Comparison of ENCODE assay signal across 17 cellular contexts in the genomic region with DNA sequence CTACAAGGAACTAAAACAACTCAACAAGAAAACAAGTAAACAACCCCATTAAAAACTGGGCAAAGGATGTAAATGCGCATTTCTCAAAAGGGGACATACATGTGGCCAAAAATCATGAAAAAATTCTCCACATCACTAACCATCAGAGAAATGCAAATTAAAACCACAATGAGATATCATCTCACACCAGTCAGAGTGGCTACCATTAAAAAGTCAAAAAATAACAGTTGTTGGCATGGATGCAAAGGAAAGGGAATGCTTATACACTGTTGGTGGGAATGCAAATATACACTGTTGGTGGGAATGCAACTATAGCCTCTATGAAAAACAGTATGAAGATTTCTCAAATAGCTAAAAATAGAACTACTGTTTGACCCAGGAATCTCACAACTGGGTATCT.
DNase-seq lines count a peak whose midpoint lies in the region; ATAC-seq, FAIRE-seq and TF ChIP-seq lines count a peak whose summit lies in the region.
"Had no signal": no experiment of that assay in that cellular context is flagged by ENCODE, and none has a peak within 500 bp of the region (broad histone marks: within the 10 kb centered on the region; RNA-seq: fewer than 3 reads in every experiment).

No MANE protein-coding gene starts in this region.

- DNase-seq in GM19239 (ENCODE audit: insufficient read length, low spot score), result no peak
- DNase-seq in NCI-H526 (lab: John Stamatoyannopoulos, UW), result peak; percentile 91 to 97
- no peak for DNase-seq in GM12878 (ENCODE audit: low read depth, low spot score)
- DNase-seq in right lobe of liver, result no peak
- no peak for DNase-seq in OCI-M2 (lab: John Stamatoyannopoulos, UW; ENCODE audit: unreplicated experiment)
- DNase-seq: ACHN; C1 segment of cervical spinal cord; CD4-positive, alpha-beta T cell; DMS79; GDM1; H9 had no signal

- H3K79me2 ChIP-seq in DOHH2 (ENCODE audit: control insufficient read depth, low read length) (no peaks in the 10 kb centered on the region), GM12878 (ENCODE audit: control insufficient read depth, insufficient read depth, low read length) (no peaks in the 10 kb centered on the region)

- H3K27me3 ChIP-seq in DOHH2 (ENCODE audit: control insufficient read depth, low read length) (0 out of 2 replicates have a peak, but pooled peaks cover 2% of the 10 kb centered on the region), GM12878 (replicated peaks in 1 of 2; ENCODE audit: control insufficient read depth in 2 of 2, insufficient read depth in 2 of 2, low read length in 1 of 2) (no peaks in the 10 kb centered on the region), right lobe of liver (no peaks in the 10 kb centered on the region)

- CTCF ChIA-PET in GM12878 (lab: Yijun Ruan, JAX), result interaction anchor here (2.6 to 6.1 kb wide), 3 partner anchors 17 to 110 kb away, joined by 13 to 74 read pairs (median 40); no protein-coding TSS in a partner anchor

- H3K9me3 ChIP-seq in DOHH2 (ENCODE audit: control insufficient read depth, insufficient read depth, low read length) (no peaks in the 10 kb centered on the region), GM12878 (replicated peaks; ENCODE audit: control insufficient read depth, insufficient read depth, low read length) (no peaks in the 10 kb centered on the region; the same call in 2 of the 3 replicates), right lobe of liver (no peaks in the 10 kb centered on the region)

- in situ Hi-C loops in GM12878 (cut with MboI), result no loop called here

- peak; percentile 8 for ATAC-seq in GM12878
- ATAC-seq in right lobe of liver, result no peak
- ATAC-seq in GM19351 (IDR thresholded peaks at IDR 0.05; ENCODE audit: unreplicated experiment), result no peak
- ATAC-seq in HG02571 (IDR thresholded peaks at IDR 0.05; ENCODE audit: unreplicated experiment), result no peak
- ATAC-seq: GM23338, K562 had no signal

- 0% methylated on average over 1 of the region's 1 CpG for WGBS in GM12878 (ENCODE audit: insufficient coverage, insufficient replicate concordance, low lambda C conversion rate, missing lambda C conversion rate)
- WGBS in right lobe of liver (ENCODE audit: insufficient coverage, low coverage, low lambda C conversion rate, missing lambda C conversion rate), result 91% methylated on average over 1 of the region's 1 CpG

- TF ChIP-seq POLR2A in GM12878 (IDR thresholded peaks at IDR 0.05; ENCODE audit: low read depth, low read length) (no peak), right lobe of liver (IDR thresholded peaks at IDR 0.05) (no peak)

- H3K36me3 ChIP-seq in DOHH2 (ENCODE audit: control insufficient read depth, low read length) (no peaks in the 10 kb centered on the region), GM12878 (ENCODE audit: control insufficient read depth in 2 of 2, insufficient read depth in 2 of 2, low read length in 1 of 2) (no peaks in the 10 kb centered on the region), right lobe of liver (no peaks in the 10 kb centered on the region)

- no peak for TF ChIP-seq EP300 in GM12878 (IDR thresholded peaks at IDR 0.05; ENCODE audit: borderline replicate concordance in 1 of 2, control insufficient read depth in 1 of 2, low read depth in 2 of 2, low read length in 2 of 2)

- intact Hi-C loops in GM12878 (cut with micrococcal nuclease; ENCODE audit: unreplicated experiment) (loop anchor here (5.0 to 10.0 kb wide), 2 partner anchors 660 to 757 kb away; partner anchors contain the start of genes NIPSNAP2 and SUMF2), right lobe of liver (cut with DNase I) (no loop called here)

- TF ChIP-seq RAD21 in GM12878 (IDR thresholded peaks at IDR 0.05; ENCODE audit: insufficient read depth, low read depth, low read length), result no peak

- peak; percentile 23 for FAIRE-seq in GM19239 (lab: Jason Lieb, UNC)
- FAIRE-seq in GM12878 (lab: Jason Lieb, UNC), result peak; percentile 18
- FAIRE-seq: K562 had no signal

- no peak for TF ChIP-seq CTCF in DOHH2 (IDR thresholded peaks at IDR 0.05; ENCODE audit: low read depth, low read length, poor library complexity, severe bottlenecking)
- no peak for TF ChIP-seq CTCF in GM12878 (IDR thresholded peaks at IDR 0.05 in 2 of 3, conservative IDR thresholded peaks at IDR 0.05 in 1 of 3; ENCODE audit: control insufficient read depth in 2 of 3, extremely low read depth in 1 of 3, insufficient read depth in 1 of 3, low read depth in 3 of 3, low read length in 3 of 3)
- TF ChIP-seq CTCF in right lobe of liver (IDR thresholded peaks at IDR 0.05), result no peak

- H2AFZ ChIP-seq in GM12878 (ENCODE audit: control insufficient read depth, low read depth, low read length), result no peak overlapping the region
- H2AFZ ChIP-seq: GM23338 had no signal

- H3K4me3 ChIP-seq in DOHH2 (ENCODE audit: low read length) (peak overlapping the region; percentile 18), GM12878 (no peak overlapping the region), right lobe of liver (no peak overlapping the region)
- H3K4me3 ChIP-seq: GM23338, K562 had no signal

- no peaks in the 10 kb centered on the region for H3F3A ChIP-seq in DOHH2 (ENCODE audit: control insufficient read depth, insufficient read depth)

- H4K20me1 ChIP-seq in DOHH2 (ENCODE audit: control insufficient read depth, insufficient read depth, low read depth, low read length), result no peaks in the 10 kb centered on the region
- no peaks in the 10 kb centered on the region for H4K20me1 ChIP-seq in GM12878 (ENCODE audit: control insufficient read depth, insufficient read depth)

- H3K27ac ChIP-seq in DOHH2 (ENCODE audit: low read depth, low read length) (no peak overlapping the region), GM12878 (ENCODE audit: control insufficient read depth, insufficient read depth) (no peak overlapping the region), right lobe of liver (no peak overlapping the region)
- H3K27ac ChIP-seq: HL-60 had no signal

- no peaks in the 10 kb centered on the region for H3K9me2 ChIP-seq in DOHH2 (replicated peaks; ENCODE audit: control insufficient read depth, low read length)

- no peak overlapping the region for H3K9ac ChIP-seq in GM12878 (ENCODE audit: control insufficient read depth, insufficient read depth, low read length)

- RAD21 ChIA-PET in GM12878 (lab: Charles Lee; ENCODE audit: unreplicated experiment), result interaction anchor here (1.6 to 2.3 kb wide), 2 partner anchors 24 to 59 kb away, joined by 3 to 10 read pairs; no protein-coding TSS in a partner anchor

- peaks cover 33% of the 10 kb centered on the region for H3K4me1 ChIP-seq in DOHH2 (ENCODE audit: control insufficient read depth, low read length)
- peaks cover 51% of the 10 kb centered on the region for H3K4me1 ChIP-seq in GM12878 (ENCODE audit: control insufficient read depth, insufficient read depth, low read length)
- H3K4me1 ChIP-seq in right lobe of liver, result no peaks in the 10 kb centered on the region

- SMC1A ChIA-PET in GM12878 (lab: Charles Lee; ENCODE audit: uncharacterized antibody, unreplicated experiment), result interaction anchor here (1.7 to 6.1 kb wide), 4 partner anchors 18 to 236 kb away, joined by 4 to 68 read pairs (median 58); no protein-coding TSS in a partner anchor

- H3K4me2 ChIP-seq in DOHH2 (ENCODE audit: low read length) (peak overlapping the region; percentile 29), GM12878 (ENCODE audit: control insufficient read depth, insufficient read depth) (no peak overlapping the region)
- H3K4me2 ChIP-seq: GM23338 had no signal

- no TSS peak for BruUV-seq in GM12878 (replicated peaks; lab: Mats Ljungman, UMichigan)

- POLR2A ChIA-PET in GM12878 (lab: Charles Lee), result no interaction called here

TF ChIP-seq in GM12878, 131 proteins besides CTCF, POLR2A, EP300 and RAD21 (continues in another document):
- TF ChIP-seq RELB (IDR thresholded peaks at IDR 0.05; ENCODE audit: low read depth), result no peak
- TF ChIP-seq GATAD2B (conservative IDR thresholded peaks at IDR 0.05; ENCODE audit: low read depth), result no peak
- no peak for TF ChIP-seq MYB (IDR thresholded peaks at IDR 0.05; ENCODE audit: borderline replicate concordance, low read depth, low read length)
- TF ChIP-seq CHD1 (IDR thresholded peaks at IDR 0.05; ENCODE audit: low read depth, low read length), result no peak
- no peak for TF ChIP-seq EED (IDR thresholded peaks at IDR 0.05; ENCODE audit: low read depth)
- TF ChIP-seq SREBF1 (IDR thresholded peaks at IDR 0.05; ENCODE audit: low read length), result no peak
- TF ChIP-seq HDAC2 (IDR thresholded peaks at IDR 0.05), result no peak
- TF ChIP-seq NBN (IDR thresholded peaks at IDR 0.05), result 0 out of 2 replicates have a peak, but pooled peaks have one; percentile 6
- TF ChIP-seq NR2C2 (IDR thresholded peaks at IDR 0.05; ENCODE audit: borderline replicate concordance, control insufficient read depth, insufficient read length, low read depth), result no peak
- no peak for TF ChIP-seq STAT3 (IDR thresholded peaks at IDR 0.05; ENCODE audit: low read depth, low read length)
- no peak for TF ChIP-seq ZNF207 (IDR thresholded peaks at IDR 0.05; ENCODE audit: borderline replicate concordance)
- TF ChIP-seq MTA2 (IDR thresholded peaks at IDR 0.05; ENCODE audit: low read depth), result peak; percentile 49; the same call in 1 of the 2 replicates
- no peak for TF ChIP-seq SMAD5 (IDR thresholded peaks at IDR 0.05; ENCODE audit: low read depth)
- peak in 1 of 2 experiments; percentile 58; a peak in 2 of 4 replicates for TF ChIP-seq IKZF2 (IDR thresholded peaks at IDR 0.05)
- TF ChIP-seq CBFB (IDR thresholded peaks at IDR 0.05; ENCODE audit: low read depth), result no peak
- TF ChIP-seq BCL11A (IDR thresholded peaks at IDR 0.05; ENCODE audit: low read depth, low read length), result 0 out of 2 replicates have a peak, but pooled peaks have one; percentile 4
- TF ChIP-seq BHLHE40 (IDR thresholded peaks at IDR 0.05; ENCODE audit: borderline replicate concordance in 1 of 2, low read depth in 2 of 2, low read length in 1 of 2), result peak in 1 of 2 experiments; percentile 8; a peak in 1 of 4 replicates
- TF ChIP-seq POU2F2 (IDR thresholded peaks at IDR 0.05; ENCODE audit: borderline replicate concordance, low read depth, low read length), result peak; percentile 52; the same call in 1 of the 3 replicates
- no peak for TF ChIP-seq RAD51 (IDR thresholded peaks at IDR 0.05)

Comparison
In these comparisons a context has a peak if more than half of its experiments do, and no peak if none do; other contexts are left out.
1. DNase-seq: peak in NCI-H526 (2 of 2); none in GM19239 (single experiment), GM12878 (single experiment), right lobe of liver (0 of 3) and OCI-M2 (single experiment).